Comparison of ENCODE assay signal across 8 cellular contexts in the genomic region with DNA sequence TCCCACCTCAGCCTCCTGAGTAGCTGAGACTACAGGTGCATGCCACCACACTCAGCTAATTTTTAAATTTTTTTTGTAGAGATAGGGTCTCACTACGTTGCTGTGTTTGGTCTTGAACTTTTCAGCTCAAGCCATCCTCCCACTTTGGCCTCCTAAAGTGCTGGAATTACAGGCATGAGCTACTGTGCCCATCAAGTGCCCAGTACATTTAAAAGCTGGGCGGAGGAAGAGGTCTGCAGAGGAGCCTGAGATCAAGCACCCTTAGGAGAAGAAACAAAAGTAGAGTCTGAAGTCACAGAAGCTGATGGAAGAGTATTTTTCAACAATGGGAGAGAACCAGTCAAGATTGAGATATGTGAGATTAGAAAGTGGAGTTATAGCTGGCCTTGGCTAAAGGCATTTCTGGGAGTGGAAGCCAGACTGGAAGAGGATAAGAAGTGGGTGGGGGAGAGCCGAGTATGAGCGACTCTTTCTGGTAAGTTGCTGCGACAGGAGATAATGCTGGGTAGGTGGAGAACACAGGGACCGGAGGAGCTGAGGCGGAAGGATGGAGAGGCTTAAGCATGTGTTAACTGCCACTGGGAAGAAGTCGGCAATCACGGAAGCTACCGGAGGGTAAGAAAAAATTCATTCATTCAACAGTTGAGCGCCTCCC. TPM values are rescaled to one million over a fixed set of nuclear protein-coding genes. Genes with fewer than 3 reads are reported as not detected.
A peak's percentile ranks its signal among the peaks of the same experiment; 100 is the strongest.
DNase-seq lines count a peak whose midpoint lies in the region; ATAC-seq and TF ChIP-seq lines count a peak whose summit lies in the region.

No MANE protein-coding gene starts in this region.

- CTCF ChIA-PET in GM10248 (lab: Yijun Ruan, JAX), result interaction anchor here (0.7 to 7.0 kb wide), 9 partner anchors 11 to 314 kb away, joined by 3 to 43 read pairs (median 4); no protein-coding TSS in a partner anchor

- H3K4me1 Mint-ChIP-seq in activated naive CD8-positive, alpha-beta T cell treated with anti-CD3 and anti-CD28 coated beads for 36 hours, result peaks cover 30% of the 10 kb centered on the region

- H3K27me3 Mint-ChIP-seq in activated naive CD8-positive, alpha-beta T cell treated with anti-CD3 and anti-CD28 coated beads for 36 hours, result no peaks in the 10 kb centered on the region

- H3K9me3 Mint-ChIP-seq in activated naive CD8-positive, alpha-beta T cell treated with anti-CD3 and anti-CD28 coated beads for 36 hours, result no peaks in the 10 kb centered on the region

- POLR2A ChIA-PET in GM10248 (lab: Yijun Ruan, JAX), result interaction anchor here (0.5 to 1.0 kb wide), 3 partner anchors 12 to 204 kb away, joined by 3 to 4 read pairs (median 3); no protein-coding TSS in a partner anchor

- peak; percentile 51 for DNase-seq in GM10248 (ENCODE audit: extremely low spot score)
- DNase-seq in activated naive CD8-positive, alpha-beta T cell treated with anti-CD3 and anti-CD28 coated beads for 36 hours, result no peak
- peak; percentile 54 for DNase-seq in iPS-NIHi7 (ENCODE audit: extremely low spot score)
- DNase-seq in NCI-H1092 (lab: John Stamatoyannopoulos, UW), result no peak

- ATAC-seq in HG03342 (IDR thresholded peaks at IDR 0.05; ENCODE audit: unreplicated experiment) (peak; percentile 2), GM19035 (IDR thresholded peaks at IDR 0.05; ENCODE audit: unreplicated experiment) (no peak), HG02884 (IDR thresholded peaks at IDR 0.05; ENCODE audit: unreplicated experiment) (no peak)

- no peak for TF ChIP-seq CTCF in GM10248 (IDR thresholded peaks at IDR 0.05; ENCODE audit: control extremely low read depth, extremely low read depth, low read depth, missing control alignments)

- peak overlapping the region; percentile 89 for H3K27ac ChIP-seq in temporal lobe (ENCODE audit: low read depth, low read length)

- H3K27ac Mint-ChIP-seq in activated naive CD8-positive, alpha-beta T cell treated with anti-CD3 and anti-CD28 coated beads for 36 hours, result peak overlapping the region; percentile 98

- peak overlapping the region; percentile 96 for H3K4me3 Mint-ChIP-seq in activated naive CD8-positive, alpha-beta T cell treated with anti-CD3 and anti-CD28 coated beads for 36 hours

- H3K36me3 Mint-ChIP-seq in activated naive CD8-positive, alpha-beta T cell treated with anti-CD3 and anti-CD28 coated beads for 36 hours, result peaks cover 19% of the 10 kb centered on the region

RNA-seq across cellular contexts. Expression of a gene that starts 0.8 kb away (rescaled TPM):
- 10 to 100 TPM; 68.2 to 69.4 TPM for total RNA-seq in activated naive CD8-positive, alpha-beta T cell treated with anti-CD3 and anti-CD28 coated beads for 36 hours
- total RNA-seq in temporal lobe, result 70.6 TPM

Comparison
In these comparisons a context has a peak if more than half of its experiments do, and no peak if none do; other contexts are left out.
1. DNase-seq: peak in GM10248 (single experiment) and iPS-NIHi7 (single experiment); none in activated naive CD8-positive, alpha-beta T cell treated with anti-CD3 and anti-CD28 coated beads for 36 hours (single experiment) and NCI-H1092 (single experiment).